ENCODE assay signal across 8 cellular contexts in the genomic region with DNA sequence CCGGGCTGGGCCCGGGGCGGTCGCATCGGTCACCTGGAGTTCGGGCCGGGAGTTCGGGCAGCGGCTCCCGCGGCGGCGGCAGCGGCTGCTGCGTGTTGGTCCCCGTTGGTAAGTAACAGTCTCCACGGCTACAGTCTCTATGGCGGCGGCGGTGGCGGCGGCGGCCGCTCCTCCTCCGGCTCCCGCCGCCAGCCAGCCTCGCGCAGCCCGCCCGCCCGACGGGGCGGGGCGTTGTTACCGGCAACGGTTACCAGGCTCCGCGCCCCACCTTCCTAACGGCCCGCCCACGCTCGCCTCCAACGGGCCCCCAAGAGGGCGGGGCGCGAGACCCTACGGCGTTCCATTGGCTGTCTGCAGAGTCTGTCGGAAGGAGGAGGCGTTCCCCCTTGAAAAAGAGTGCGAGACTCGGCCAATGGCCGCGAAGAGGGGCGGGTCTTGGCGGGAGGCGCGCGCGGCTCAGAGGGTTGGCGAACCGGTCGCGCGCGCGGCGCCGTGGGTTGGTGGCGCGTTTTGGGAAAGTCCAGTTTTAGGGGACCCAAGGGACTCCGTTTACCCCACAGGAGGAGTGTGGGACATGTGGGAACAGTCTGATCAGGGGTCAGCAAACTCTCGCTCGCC. TPM values are rescaled to one million over a fixed set of nuclear protein-coding genes. Genes with fewer than 3 reads are reported as not detected.
DNase-seq lines count a peak whose midpoint lies in the region; ATAC-seq and TF ChIP-seq lines count a peak whose summit lies in the region.

A gene (minus strand): TSS at position 141 of the 618 bp plus-strand sequence. CDS start 63,004 bp downstream, outside the sequence.

- peaks cover 0 to 6% of the 10 kb centered on the region in 2 experiments; a peak in 1 of 4 replicates for H3K4me1 ChIP-seq in SK-N-SH (ENCODE audit: control insufficient read depth in 1 of 2, insufficient read depth in 2 of 2, low read depth in 1 of 2, low read length in 1 of 2)
- peaks cover 13% of the 10 kb centered on the region for H3K4me1 ChIP-seq in testis

- no peak for TF ChIP-seq RAD21 in SK-N-SH (IDR thresholded peaks at IDR 0.05; ENCODE audit: low read length)

- H4K20me1 ChIP-seq in SK-N-SH (ENCODE audit: insufficient read depth), result no peaks in the 10 kb centered on the region

- H3K4me1 Mint-ChIP-seq in activated naive CD4-positive, alpha-beta T cell treated with anti-CD3 and anti-CD28 coated beads, Interleukin-2, amount 50 U/mL, for 24 hours, result peaks cover 26% of the 10 kb centered on the region

- peak within 1 kb of the TSS; percentile 90 for H3K4me3 Mint-ChIP-seq in activated naive CD4-positive, alpha-beta T cell treated with anti-CD3 and anti-CD28 coated beads, Interleukin-2, amount 50 U/mL, for 24 hours

- H3K36me3 ChIP-seq in SK-N-SH (replicated peaks in 1 of 2; ENCODE audit: control insufficient read depth in 1 of 2, insufficient read depth in 2 of 2, low read length in 1 of 2) (no peaks in the 10 kb centered on the region), testis (ENCODE audit: low read depth, missing control alignments) (no peaks in the 10 kb centered on the region)

- peak within 1 kb of the TSS; percentile 99 for H3K9ac ChIP-seq in SK-N-SH

- no peaks in the 10 kb centered on the region for H3K27me3 Mint-ChIP-seq in activated naive CD4-positive, alpha-beta T cell treated with anti-CD3 and anti-CD28 coated beads, Interleukin-2, amount 50 U/mL, for 24 hours

- H3K79me2 ChIP-seq in SK-N-SH (ENCODE audit: insufficient read depth), result peaks cover 43% of the 10 kb centered on the region

- WGBS in SK-N-SH (ENCODE audit: low lambda C conversion rate), result 0% methylated on average over 5 of the region's 75 CpGs
- 0 to 1% methylated on average over 22 to 60 of the region's 75 CpGs for WGBS in testis, 2 donors

- H3K4me2 ChIP-seq in SK-N-SH, result peak within 1 kb of the TSS; percentile 98

- TF ChIP-seq EP300 in SK-N-SH (IDR thresholded peaks at IDR 0.05; ENCODE audit: borderline replicate concordance in 1 of 2, low read depth in 1 of 2, low read length in 1 of 2), result peak in 1 of 2 experiments; percentile 15; a peak in 1 of 4 replicates

- POLR2A ChIA-PET in SK-N-SH (lab: Yijun Ruan, JAX), result interaction anchor here (0.8 kb wide), 1 partner anchor 117 kb away, joined by 3 read pairs; no protein-coding TSS in a partner anchor

- intact Hi-C loops in testis (cut with DNase I; ENCODE audit: low total_unique reads), result no loop called here

- no peaks in the 10 kb centered on the region for H3K9me2 ChIP-seq in SK-N-SH

- ATAC-seq in HG02623 (IDR thresholded peaks at IDR 0.05; ENCODE audit: unreplicated experiment) (peak; percentile 90), omental fat pad (ENCODE audit: low FRiP score) (peak; percentile 94)

- CTCF ChIA-PET in SK-N-SH (lab: Yijun Ruan, JAX), result interaction anchor here (1.5 to 10.3 kb wide), 4 partner anchors 15 to 306 kb away, joined by 4 to 65 read pairs (median 6); no protein-coding TSS in a partner anchor

- H3K27ac ChIP-seq in SK-N-SH (ENCODE audit: low read depth in 2 of 2, low read length in 1 of 2), result peak within 1 kb of the TSS in 1 of 2 experiments; percentile 91; a peak in 3 of 4 replicates
- peak within 1 kb of the TSS in 1 of 2 donors; percentile 66 for H3K27ac ChIP-seq in testis

- peak within 1 kb of the TSS; percentile 68 for H3K27ac Mint-ChIP-seq in activated naive CD4-positive, alpha-beta T cell treated with anti-CD3 and anti-CD28 coated beads, Interleukin-2, amount 50 U/mL, for 24 hours

- H3K27me3 ChIP-seq in SK-N-SH (ENCODE audit: insufficient read depth) (no peaks in the 10 kb centered on the region), testis (no peaks in the 10 kb centered on the region)

- H3K9me3 ChIP-seq in SK-N-SH, result no peaks in the 10 kb centered on the region
- H3K9me3 ChIP-seq in testis, result no peaks in the 10 kb centered on the region

- H3F3A ChIP-seq in SK-N-SH (replicated peaks; ENCODE audit: insufficient read depth), result peaks cover 13% of the 10 kb centered on the region

- no peaks in the 10 kb centered on the region for H3K9me3 Mint-ChIP-seq in activated naive CD4-positive, alpha-beta T cell treated with anti-CD3 and anti-CD28 coated beads, Interleukin-2, amount 50 U/mL, for 24 hours

- TF ChIP-seq CTCF in SK-N-SH (IDR thresholded peaks at IDR 0.05) (no peak), omental fat pad (IDR thresholded peaks at IDR 0.05) (no peak), testis (IDR thresholded peaks at IDR 0.05) (no peak)

- TF ChIP-seq POLR2A in GM10847 (IDR thresholded peaks at IDR 0.05; ENCODE audit: extremely low read depth, insufficient read length) (peak; percentile 43), testis (IDR thresholded peaks at IDR 0.05) (no peak)

- H2AFZ ChIP-seq in SK-N-SH (ENCODE audit: low read depth), result peak within 1 kb of the TSS; percentile 65

- no peaks in the 10 kb centered on the region for H3K36me3 Mint-ChIP-seq in activated naive CD4-positive, alpha-beta T cell treated with anti-CD3 and anti-CD28 coated beads, Interleukin-2, amount 50 U/mL, for 24 hours

- DNase-seq in NCI-H1092 treated with DMSO at 0.1 percent for 48 hours (lab: John Stamatoyannopoulos, UW) (peak; percentile 99), SK-N-SH (peak; percentile 98), glomerular visceral epithelial cell (ENCODE audit: extremely low spot score) (peak; percentile 99), omental fat pad (ENCODE audit: low spot score) (peak; percentile 91), testis (peak; percentile 99)

- H3K4me3 ChIP-seq in SK-N-SH (ENCODE audit: low read depth in 2 of 2, low read length in 1 of 2), result peak within 1 kb of the TSS; percentile 64 to 73
- H3K4me3 ChIP-seq in testis, result peak within 1 kb of the TSS; percentile 66 to 68

TF ChIP-seq in SK-N-SH, 30 proteins besides CTCF, POLR2A, EP300 and RAD21 (continues in another document):
- TF ChIP-seq, protein P1, sequence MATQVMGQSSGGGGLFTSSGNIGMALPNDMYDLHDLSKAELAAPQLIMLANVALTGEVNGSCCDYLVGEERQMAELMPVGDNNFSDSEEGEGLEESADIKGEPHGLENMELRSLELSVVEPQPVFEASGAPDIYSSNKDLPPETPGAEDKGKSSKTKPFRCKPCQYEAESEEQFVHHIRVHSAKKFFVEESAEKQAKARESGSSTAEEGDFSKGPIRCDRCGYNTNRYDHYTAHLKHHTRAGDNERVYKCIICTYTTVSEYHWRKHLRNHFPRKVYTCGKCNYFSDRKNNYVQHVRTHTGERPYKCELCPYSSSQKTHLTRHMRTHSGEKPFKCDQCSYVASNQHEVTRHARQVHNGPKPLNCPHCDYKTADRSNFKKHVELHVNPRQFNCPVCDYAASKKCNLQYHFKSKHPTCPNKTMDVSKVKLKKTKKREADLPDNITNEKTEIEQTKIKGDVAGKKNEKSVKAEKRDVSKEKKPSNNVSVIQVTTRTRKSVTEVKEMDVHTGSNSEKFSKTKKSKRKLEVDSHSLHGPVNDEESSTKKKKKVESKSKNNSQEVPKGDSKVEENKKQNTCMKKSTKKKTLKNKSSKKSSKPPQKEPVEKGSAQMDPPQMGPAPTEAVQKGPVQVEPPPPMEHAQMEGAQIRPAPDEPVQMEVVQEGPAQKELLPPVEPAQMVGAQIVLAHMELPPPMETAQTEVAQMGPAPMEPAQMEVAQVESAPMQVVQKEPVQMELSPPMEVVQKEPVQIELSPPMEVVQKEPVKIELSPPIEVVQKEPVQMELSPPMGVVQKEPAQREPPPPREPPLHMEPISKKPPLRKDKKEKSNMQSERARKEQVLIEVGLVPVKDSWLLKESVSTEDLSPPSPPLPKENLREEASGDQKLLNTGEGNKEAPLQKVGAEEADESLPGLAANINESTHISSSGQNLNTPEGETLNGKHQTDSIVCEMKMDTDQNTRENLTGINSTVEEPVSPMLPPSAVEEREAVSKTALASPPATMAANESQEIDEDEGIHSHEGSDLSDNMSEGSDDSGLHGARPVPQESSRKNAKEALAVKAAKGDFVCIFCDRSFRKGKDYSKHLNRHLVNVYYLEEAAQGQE (IDR thresholded peaks at IDR 0.05; ENCODE audit: low read depth, low read length), result no peak
- no peak for TF ChIP-seq RFX5 (IDR thresholded peaks at IDR 0.05; ENCODE audit: low read length)
- no peak for TF ChIP-seq YY1 (IDR thresholded peaks at IDR 0.05; ENCODE audit: low read depth)
- TF ChIP-seq MEF2A (IDR thresholded peaks at IDR 0.05; ENCODE audit: borderline replicate concordance, low read depth), result no peak
- TF ChIP-seq NRF1 (IDR thresholded peaks at IDR 0.05; ENCODE audit: low read depth, low read length), result peak; percentile 71
- no peak for TF ChIP-seq RXRA (IDR thresholded peaks at IDR 0.05; ENCODE audit: borderline replicate concordance, low read depth)
- no peak for TF ChIP-seq GATA2 (CRISPR knock-in tag; IDR thresholded peaks at IDR 0.05)
- TF ChIP-seq NFIC (IDR thresholded peaks at IDR 0.05; ENCODE audit: borderline replicate concordance), result no peak
- no peak for TF ChIP-seq TCF12 (IDR thresholded peaks at IDR 0.05)
- TF ChIP-seq TEAD4 (IDR thresholded peaks at IDR 0.05; ENCODE audit: borderline replicate concordance, insufficient read depth), result no peak
- TF ChIP-seq, protein P2, sequence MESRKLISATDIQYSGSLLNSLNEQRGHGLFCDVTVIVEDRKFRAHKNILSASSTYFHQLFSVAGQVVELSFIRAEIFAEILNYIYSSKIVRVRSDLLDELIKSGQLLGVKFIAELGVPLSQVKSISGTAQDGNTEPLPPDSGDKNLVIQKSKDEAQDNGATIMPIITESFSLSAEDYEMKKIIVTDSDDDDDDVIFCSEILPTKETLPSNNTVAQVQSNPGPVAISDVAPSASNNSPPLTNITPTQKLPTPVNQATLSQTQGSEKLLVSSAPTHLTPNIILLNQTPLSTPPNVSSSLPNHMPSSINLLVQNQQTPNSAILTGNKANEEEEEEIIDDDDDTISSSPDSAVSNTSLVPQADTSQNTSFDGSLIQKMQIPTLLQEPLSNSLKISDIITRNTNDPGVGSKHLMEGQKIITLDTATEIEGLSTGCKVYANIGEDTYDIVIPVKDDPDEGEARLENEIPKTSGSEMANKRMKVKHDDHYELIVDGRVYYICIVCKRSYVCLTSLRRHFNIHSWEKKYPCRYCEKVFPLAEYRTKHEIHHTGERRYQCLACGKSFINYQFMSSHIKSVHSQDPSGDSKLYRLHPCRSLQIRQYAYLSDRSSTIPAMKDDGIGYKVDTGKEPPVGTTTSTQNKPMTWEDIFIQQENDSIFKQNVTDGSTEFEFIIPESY (IDR thresholded peaks at IDR 0.05; ENCODE audit: borderline replicate concordance, low read depth), result no peak
- TF ChIP-seq FOXM1 (IDR thresholded peaks at IDR 0.05; ENCODE audit: low read depth), result no peak
- TF ChIP-seq MXI1 (IDR thresholded peaks at IDR 0.05; ENCODE audit: low read depth, low read length), result peak; percentile 97
- TF ChIP-seq SMC3 (IDR thresholded peaks at IDR 0.05; ENCODE audit: low read depth, low read length), result no peak
- TF ChIP-seq FOXJ3 (CRISPR knock-in tag; IDR thresholded peaks at IDR 0.05), result no peak

RNA-seq across cellular contexts. Expression of the gene that starts here (rescaled TPM):
- 10.0 and 12.6 TPM in 2 replicates for polyA plus RNA-seq in SK-N-SH (2012; rRNA removed)
- polyA plus RNA-seq in SK-N-SH (2012; cell fraction: cytosol; rRNA removed), result 7.6 and 7.9 TPM in 2 replicates
- polyA plus RNA-seq in SK-N-SH (2012; cell fraction: nucleus; rRNA removed), result 18.3 and 42.2 TPM in 2 replicates
- 10 to 100 TPM in 3 of 4 donors, 1 to 10 TPM in 1; 8.1 to 93.0 (median 20.4) TPM for total RNA-seq in omental fat pad
- 100 to 1,000 TPM in 1 of 2 donors, 10 to 100 TPM in 1; 92.9 to 127 TPM for total RNA-seq in testis
- 197 TPM for polyA plus RNA-seq in testis (ENCODE audit: insufficient read depth, low read depth, low replicate concordance)
